24 cellular contexts compared by ENCODE assay signal in the genomic region with DNA sequence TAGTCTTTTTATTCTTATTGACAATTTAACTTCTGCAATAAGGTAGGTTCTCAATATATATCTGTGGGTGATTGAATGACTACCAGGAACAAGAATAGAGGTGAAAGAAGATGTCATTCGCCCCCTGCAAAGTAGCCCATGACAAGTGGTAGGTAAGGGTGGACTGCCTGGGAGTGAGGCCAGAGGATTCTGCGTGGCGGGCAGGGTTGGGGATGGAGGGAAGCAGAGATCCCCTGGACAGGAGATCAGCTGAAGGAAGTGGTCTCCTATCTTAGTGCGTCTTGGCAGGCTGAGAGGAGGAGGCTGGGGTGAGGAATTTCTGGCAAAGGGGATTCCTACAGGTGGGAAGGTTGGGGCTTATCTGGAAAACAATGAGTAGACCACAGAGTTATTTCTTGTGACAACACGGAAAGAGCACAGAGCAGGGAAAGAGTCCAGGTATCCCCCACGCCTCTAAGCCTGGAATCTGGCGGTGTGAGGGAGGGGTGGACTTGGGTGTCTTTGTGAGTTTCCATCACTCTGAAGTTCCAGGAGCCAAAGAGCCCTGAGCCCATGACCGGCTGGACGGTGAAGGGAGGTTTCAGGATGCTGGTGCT. TPM values are rescaled to one million over a fixed set of nuclear protein-coding genes. Genes with fewer than 3 reads are reported as not detected.
"Had no signal": no experiment of that assay in that cellular context is flagged by ENCODE, and none has a peak within 500 bp of the region (broad histone marks: within the 10 kb centered on the region; RNA-seq: fewer than 3 reads in every experiment).

No MANE protein-coding gene starts in this region.

- H3K4me1 Mint-ChIP-seq: natural killer cell; stimulated activated effector memory CD8-positive, alpha-beta T cell treated with anti-CD3 and anti-CD28 coated beads, Interleukin-12 subunit alpha, Interleukin-12 subunit beta, amount 100 ng/mL, for 72 hours had no signal

- FAIRE-seq: kidney had no signal

- H3K27ac Mint-ChIP-seq: effector memory CD8-positive, alpha-beta T cell; natural killer cell; stimulated activated effector memory CD8-positive, alpha-beta T cell treated with anti-CD3 and anti-CD28 coated beads, Interleukin-12 subunit alpha, Interleukin-12 subunit beta, amount 100 ng/mL, for 72 hours had no signal

- H3K4me3 Mint-ChIP-seq: effector memory CD8-positive, alpha-beta T cell; natural killer cell; stimulated activated effector memory CD8-positive, alpha-beta T cell treated with anti-CD3 and anti-CD28 coated beads, Interleukin-12 subunit alpha, Interleukin-12 subunit beta, amount 100 ng/mL, for 72 hours had no signal

- H3K27ac ChIP-seq: coronary artery, gastrocnemius medialis, left lung, neutrophil, parathyroid adenoma, prostate gland, sigmoid colon, stomach, thyroid gland, upper lobe of left lung, uterus had no signal

- H3K27me3 ChIP-seq: gastrocnemius medialis, left lung, neutrophil, sigmoid colon, thyroid gland, upper lobe of left lung, uterus had no signal

- H3K9me3 Mint-ChIP-seq: effector memory CD8-positive, alpha-beta T cell; natural killer cell had no signal

- H3K4me1 ChIP-seq: parathyroid adenoma, prostate gland, uterus had no signal

- H3K4me3 ChIP-seq: coronary artery, gastrocnemius medialis, left lung, prostate gland, sigmoid colon, stomach, thyroid gland, upper lobe of left lung, uterus had no signal

- H2AFZ ChIP-seq: parathyroid adenoma had no signal

- H3K9me3 ChIP-seq: gastrocnemius medialis, left lung, neutrophil, prostate gland, sigmoid colon, stomach, thyroid gland, upper lobe of left lung, uterus had no signal

- H3K36me3 Mint-ChIP-seq: natural killer cell; stimulated activated effector memory CD8-positive, alpha-beta T cell treated with anti-CD3 and anti-CD28 coated beads, Interleukin-12 subunit alpha, Interleukin-12 subunit beta, amount 100 ng/mL, for 72 hours had no signal

- ATAC-seq: effector memory CD8-positive, alpha-beta T cell; gastrocnemius medialis; left cardiac atrium; left lung; natural killer cell; right cardiac atrium; stimulated activated effector memory CD8-positive, alpha-beta T cell treated with anti-CD3 and anti-CD28 coated beads, Interleukin-12 subunit alpha, Interleukin-12 subunit beta, amount 100 ng/mL, for 72 hours had no signal

- H3K79me2 ChIP-seq: parathyroid adenoma had no signal

- DNase-seq: dermis blood vessel endothelial cell; effector memory CD8-positive, alpha-beta T cell; foreskin fibroblast; gastrocnemius medialis; kidney; left cardiac atrium; left lung; natural killer cell; right cardiac atrium; sigmoid colon; stimulated activated CD4-positive, alpha-beta T cell treated with anti-CD3 and anti-CD28 coated beads, Interleukin-2, amount 100 ng/mL, for 24 hours; stimulated activated CD4-positive, alpha-beta T cell treated with anti-CD3 and anti-CD28 coated beads, Interleukin-4, amount 100 ng/mL, for 24 hours; stimulated activated naive CD4-positive, alpha-beta T cell treated with Interleukin-2 at 50 U/mL for 16 hours; stomach; thyroid gland; upper lobe of left lung; uterus had no signal

- H3K9ac ChIP-seq: parathyroid adenoma had no signal

- H3K36me3 ChIP-seq: gastrocnemius medialis, left lung, neutrophil, prostate gland, sigmoid colon, stomach, thyroid gland, upper lobe of left lung, uterus had no signal

RNA-seq across cellular contexts. Expression of gene MYCN, which starts 21.5 kb away (rescaled TPM):
- total RNA-seq: renal cortical epithelial cell, subcutaneous adipose tissue had no signal
